Comparison of ENCODE assay signal across 26 cellular contexts in genomic region chr2:40168546-40168945, GRCh38.
"Had no signal": no experiment of that assay in that cellular context is flagged by ENCODE, and none has a peak within 500 bp of the region (broad histone marks: within the 10 kb centered on the region; RNA-seq: fewer than 3 reads in every experiment).

No MANE protein-coding gene starts in this region.

- H3K36me3 ChIP-seq: tibial nerve had no signal

- H3K4me1 ChIP-seq: body of pancreas had no signal

- ATAC-seq: activated CD8-positive, alpha-beta T cell treated with anti-CD3 and anti-CD28 coated beads for 36 hours; activated T-cell treated with anti-CD3 and anti-CD28 coated beads, Interleukin-2, amount 50 U/mL, for 4 hours; activated T-helper 17 cell treated with anti-CD3 and anti-CD28 coated beads, Interleukin-2, amount 50 U/mL, for 72 hours; body of pancreas; gastroesophageal sphincter; natural killer cell treated with Interleukin-12 subunit alpha and Interleukin-12 subunit beta and Interleukin-15 and Interleukin-18, amount 100 ng/mL, for 72 hours; stimulated activated naive B cell treated with anti-CD40 and anti-IgM and Interleukin-4, amounts not matched to agents 10 μg/mL and 1 μg/mL and 100 μg/mL, for 72 hours; WTC11 had no signal

- H3K27me3 ChIP-seq: body of pancreas, dorsolateral prefrontal cortex, gastroesophageal sphincter, hepatocyte, right atrium auricular region, tibial nerve had no signal

- H3K27ac ChIP-seq: body of pancreas, coronary artery, dorsolateral prefrontal cortex, gastroesophageal sphincter, hepatocyte, left ventricle myocardium inferior, right atrium auricular region, tibial nerve had no signal

- H3K79me2 ChIP-seq: hepatocyte had no signal

- H3K9me3 ChIP-seq: body of pancreas, gastroesophageal sphincter, left ventricle myocardium inferior, mucosa of descending colon, right atrium auricular region, tibial nerve had no signal

- DNase-seq: activated CD4-positive, alpha-beta T cell treated with anti-CD3 and anti-CD28 coated beads, Interleukin-2, amount 50 U/mL, for 1 hour; activated CD8-positive, alpha-beta T cell treated with anti-CD3 and anti-CD28 coated beads for 36 hours; activated gamma-delta T cell treated with Interleukin-2 at 50 U/mL for 16 hours; activated naive CD4-positive, alpha-beta T cell treated with anti-CD3 and anti-CD28 coated beads, Interleukin-2, amount 50 U/mL, for 16 hours; activated T-cell treated with anti-CD3 and anti-CD28 coated beads, Interleukin-2, amount 50 U/mL, for 4 hours; aorta; body of pancreas; cerebellar nuclear complex; dorsolateral prefrontal cortex; effector memory CD4-positive, alpha-beta T cell; islet precursor cell; left ventricle myocardium inferior; stimulated activated CD4-positive, alpha-beta T cell treated with anti-CD3 and anti-CD28 coated beads, Interleukin-15, amount 100 ng/mL, for 24 hours; stimulated activated CD4-positive, alpha-beta T cell treated with anti-CD3 and anti-CD28 coated beads, Interleukin-2, amount 100 ng/mL, for 24 hours; stimulated activated naive B cell treated with anti-CD40 and anti-IgM and Interleukin-4, amounts not matched to agents 10 μg/mL and 1 μg/mL and 100 μg/mL, for 72 hours; T1000 had no signal

- H3K4me3 ChIP-seq: body of pancreas, coronary artery, dorsolateral prefrontal cortex, gastroesophageal sphincter, hepatocyte, left ventricle myocardium inferior, lung, mucosa of descending colon, right atrium auricular region, tibial nerve had no signal

- H3K4me2 ChIP-seq: hepatocyte had no signal

- H2AFZ ChIP-seq: hepatocyte had no signal
